25 cellular contexts compared by ENCODE assay signal in the genomic region with DNA sequence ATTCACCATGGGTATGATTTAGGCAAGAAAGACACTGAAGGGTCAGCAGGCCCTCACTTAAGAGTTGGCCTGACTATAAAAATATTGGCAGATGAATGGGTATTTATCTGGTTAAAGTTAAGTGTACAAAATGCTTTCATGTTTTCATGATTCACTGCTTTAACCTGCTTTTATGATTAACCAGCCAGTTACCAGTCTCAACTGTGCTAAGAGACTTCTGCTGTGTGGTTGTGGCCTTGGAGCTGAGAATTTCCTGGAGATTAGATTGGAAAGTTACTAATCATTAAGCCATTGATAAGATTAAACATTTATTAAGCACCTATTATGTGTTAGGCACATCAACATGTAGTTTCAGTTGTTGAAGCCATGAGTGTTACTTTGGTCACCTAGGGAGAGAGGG.
DNase-seq lines count a peak whose midpoint lies in the region; ATAC-seq, FAIRE-seq and TF ChIP-seq lines count a peak whose summit lies in the region.
"Had no signal": no experiment of that assay in that cellular context is flagged by ENCODE, and none has a peak within 500 bp of the region (broad histone marks: within the 10 kb centered on the region; RNA-seq: fewer than 3 reads in every experiment).

No MANE protein-coding gene starts in this region.

- peak overlapping the region; percentile 12 for H3K27ac Mint-ChIP-seq in Caco-2 (ENCODE audit: unreplicated experiment)
- H3K27ac Mint-ChIP-seq in activated T-cell treated with anti-CD3 and anti-CD28 coated beads, Interleukin-2, amount 50 U/mL, for 72 hours, result no peak overlapping the region
- H3K27ac Mint-ChIP-seq: activated CD4-positive, alpha-beta T cell treated with anti-CD3 and anti-CD28 coated beads, Interleukin-2, amount 10 ng/mL, durations not matched to agents 24 days and 14 days; stimulated activated naive CD8-positive, alpha-beta T cell treated with anti-CD3 and anti-CD28 coated beads, Interleukin-15, Interleukin-2, amounts not matched to agents 100 ng/mL and 50 ng/mL, for 24 hours had no signal

- H4K20me1 ChIP-seq in PC-3 (ENCODE audit: low read length) (peaks cover 13% of the 10 kb centered on the region; the same call in 1 of the 2 replicates), osteoblast (ENCODE audit: insufficient read depth, low read length) (peaks cover 4% of the 10 kb centered on the region)

- no peak overlapping the region for H3K4me3 Mint-ChIP-seq in Caco-2 (ENCODE audit: unreplicated experiment)
- H3K4me3 Mint-ChIP-seq in activated T-cell treated with anti-CD3 and anti-CD28 coated beads, Interleukin-2, amount 50 U/mL, for 72 hours, result no peak overlapping the region
- H3K4me3 Mint-ChIP-seq: activated CD4-positive, alpha-beta T cell treated with anti-CD3 and anti-CD28 coated beads, Interleukin-2, amount 10 ng/mL, durations not matched to agents 24 days and 14 days; stimulated activated naive CD8-positive, alpha-beta T cell treated with anti-CD3 and anti-CD28 coated beads, Interleukin-15, Interleukin-2, amounts not matched to agents 100 ng/mL and 50 ng/mL, for 24 hours had no signal

- no peaks in the 10 kb centered on the region for H3K36me3 ChIP-seq in Caco-2 (ENCODE audit: control insufficient read depth, insufficient read depth, low read length)
- no peaks in the 10 kb centered on the region for H3K36me3 ChIP-seq in PC-3 (ENCODE audit: low read depth, low read length)
- H3K36me3 ChIP-seq in kidney (ENCODE audit: control insufficient read depth in 1 of 2, insufficient read depth in 2 of 2, low read length in 2 of 2), result no peaks in the 10 kb centered on the region
- no peaks in the 10 kb centered on the region for H3K36me3 ChIP-seq in osteoblast (ENCODE audit: insufficient read depth, low read length)
- H3K36me3 ChIP-seq: neutrophil, Peyer's patch, SJCRH30, thoracic aorta, uterus, WERI-Rb-1 had no signal

- BruUV-seq in Caco-2 (replicated peaks; lab: Mats Ljungman, UMichigan) (no TSS peak), PC-3 (replicated peaks; lab: Mats Ljungman, UMichigan) (no TSS peak)

- TF ChIP-seq CTCF in Caco-2 (IDR thresholded peaks at IDR 0.05; ENCODE audit: insufficient read depth in 1 of 2, low read depth in 1 of 2, low read length in 1 of 2, severe bottlenecking in 1 of 2, unreplicated experiment in 1 of 2), result no peak
- TF ChIP-seq CTCF in PC-3 (conservative IDR thresholded peaks at IDR 0.05; ENCODE audit: low read depth, low read length), result no peak
- no peak for TF ChIP-seq CTCF in kidney (IDR thresholded peaks at IDR 0.05; ENCODE audit: borderline replicate concordance, extremely low read depth, insufficient read depth)
- no peak for TF ChIP-seq CTCF in osteoblast (IDR thresholded peaks at IDR 0.05; ENCODE audit: extremely low read depth, low read depth, low read length)

- peaks cover 10% of the 10 kb centered on the region for H3K9me3 Mint-ChIP-seq in Caco-2 (ENCODE audit: unreplicated experiment)
- H3K9me3 Mint-ChIP-seq in activated T-cell treated with anti-CD3 and anti-CD28 coated beads, Interleukin-2, amount 50 U/mL, for 72 hours, result no peaks in the 10 kb centered on the region
- H3K9me3 Mint-ChIP-seq: activated CD4-positive, alpha-beta T cell treated with anti-CD3 and anti-CD28 coated beads, Interleukin-2, amount 10 ng/mL, durations not matched to agents 24 days and 14 days; stimulated activated naive CD8-positive, alpha-beta T cell treated with anti-CD3 and anti-CD28 coated beads, Interleukin-15, Interleukin-2, amounts not matched to agents 100 ng/mL and 50 ng/mL, for 24 hours had no signal

- ATAC-seq in PC-3 (peak; percentile 39), HG03460 (IDR thresholded peaks at IDR 0.05; ENCODE audit: unreplicated experiment) (no peak), HG02798 (IDR thresholded peaks at IDR 0.05; ENCODE audit: poor library complexity, unreplicated experiment) (no peak)
- no peak for ATAC-seq in activated T-cell treated with anti-CD3 and anti-CD28 coated beads, Interleukin-2, amount 50 U/mL, for 72 hours (replicated peaks in 1 of 2)

- H3K27me3 ChIP-seq in Caco-2 (replicated peaks; ENCODE audit: control insufficient read depth, insufficient read depth, low read length) (no peaks in the 10 kb centered on the region), PC-3 (ENCODE audit: low read length) (no peaks in the 10 kb centered on the region), osteoblast (ENCODE audit: insufficient read depth, low read length) (no peaks in the 10 kb centered on the region)
- H3K27me3 ChIP-seq: neutrophil, Peyer's patch, SJCRH30, uterus had no signal

- DNase-seq in Caco-2 (no peak), PC-3 (peak; percentile 35), kidney (no peak), osteoblast (ENCODE audit: insufficient read length, low spot score, missing footprints) (peak; percentile 91)
- no peak for DNase-seq in activated T-cell treated with anti-CD3 and anti-CD28 coated beads, Interleukin-2, amount 50 U/mL, for 72 hours
- DNase-seq in activated T-cell treated with anti-CD3 and anti-CD28 coated beads, Interleukin-2, amount 50 U/mL, for 1 hour, result no peak
- DNase-seq: activated CD4-positive, alpha-beta T cell treated with anti-CD3 and anti-CD28 coated beads, Interleukin-2, amount 10 ng/mL, durations not matched to agents 24 days and 14 days; activated naive CD4-positive, alpha-beta T cell; activated T-cell treated with anti-CD3 and anti-CD28 coated beads, Interleukin-2, amount 50 U/mL, for 48 hours; cerebellar nuclear complex; DND-41; NCI-H1105 treated with DMSO at 0.1 percent for 48 hours; NCI-H1930; NCI-H526 treated with DMSO at 0.1 percent for 48 hours; Peyer's patch; SJCRH30; T1000; uterus; WERI-Rb-1 had no signal

- H3K36me3 Mint-ChIP-seq in Caco-2 (ENCODE audit: insufficient read depth, unreplicated experiment), result peaks cover 27% of the 10 kb centered on the region
- H3K36me3 Mint-ChIP-seq in activated T-cell treated with anti-CD3 and anti-CD28 coated beads, Interleukin-2, amount 50 U/mL, for 72 hours (ENCODE audit: insufficient read depth in 2 of 2), result no peaks in the 10 kb centered on the region

- intact Hi-C loops in Caco-2 (cut with micrococcal nuclease; ENCODE audit: unreplicated experiment), result loop anchor here (10.0 kb wide), 1 partner anchor 263 kb away; no protein-coding TSS in a partner anchor
- intact Hi-C loops in PC-3 (cut with micrococcal nuclease), result loop anchor here (5.0 kb wide), 1 partner anchor 260 kb away; no protein-coding TSS in a partner anchor
- intact Hi-C loops in kidney (cut with DNase I), result loop anchor here (10.0 kb wide), 1 partner anchor 583 kb away; no protein-coding TSS in a partner anchor

- H3K4me3 ChIP-seq in Caco-2 (ENCODE audit: low read depth, low read length) (no peak overlapping the region), PC-3 (ENCODE audit: low read length) (no peak overlapping the region), kidney (ENCODE audit: low read length in 2 of 2) (peak overlapping the region in 1 of 2 donors; percentile 42), osteoblast (ENCODE audit: insufficient read depth, low read length) (no peak overlapping the region)
- H3K4me3 ChIP-seq: Peyer's patch, SJCRH30, skin epidermis, thoracic aorta, uterus had no signal

- H2AFZ ChIP-seq in PC-3 (ENCODE audit: low read length) (no peak overlapping the region), osteoblast (ENCODE audit: low read length) (no peak overlapping the region)

- no peaks in the 10 kb centered on the region for H3K9me2 ChIP-seq in PC-3 (replicated peaks; ENCODE audit: low read length)

- CTCF ChIA-PET in Caco-2 (lab: Charles Lee), result no interaction called here
- CTCF ChIA-PET in PC-3 (lab: Charles Lee), result no interaction called here

- H3K4me2 ChIP-seq in PC-3 (ENCODE audit: low read length) (no peak overlapping the region), osteoblast (ENCODE audit: insufficient read depth, low read length) (no peak overlapping the region)

- peak; percentile 37 for FAIRE-seq in kidney (lab: Jason Lieb, UNC)

- H3K4me1 Mint-ChIP-seq in Caco-2 (ENCODE audit: low read depth, unreplicated experiment), result peaks cover 41% of the 10 kb centered on the region
- no peaks in the 10 kb centered on the region for H3K4me1 Mint-ChIP-seq in activated T-cell treated with anti-CD3 and anti-CD28 coated beads, Interleukin-2, amount 50 U/mL, for 72 hours (ENCODE audit: low read depth)
- H3K4me1 Mint-ChIP-seq: activated CD4-positive, alpha-beta T cell treated with anti-CD3 and anti-CD28 coated beads, Interleukin-2, amount 10 ng/mL, durations not matched to agents 24 days and 14 days had no signal

- H3K9ac ChIP-seq in PC-3 (ENCODE audit: low read length) (no peak overlapping the region), kidney (ENCODE audit: low read length in 2 of 2) (no peak overlapping the region)

- no peaks in the 10 kb centered on the region for H3K9me3 ChIP-seq in Caco-2
- H3K9me3 ChIP-seq in PC-3 (ENCODE audit: low read length), result no peaks in the 10 kb centered on the region
- H3K9me3 ChIP-seq in kidney (ENCODE audit: control insufficient read depth in 1 of 2, low read length in 2 of 2), result no peaks in the 10 kb centered on the region
- no peaks in the 10 kb centered on the region for H3K9me3 ChIP-seq in osteoblast (ENCODE audit: low read depth, low read length)
- H3K9me3 ChIP-seq: neutrophil, Peyer's patch, SJCRH30, thoracic aorta, uterus had no signal

- no peaks in the 10 kb centered on the region for H3K27me3 Mint-ChIP-seq in Caco-2 (ENCODE audit: insufficient read depth, unreplicated experiment)
- H3K27me3 Mint-ChIP-seq in activated T-cell treated with anti-CD3 and anti-CD28 coated beads, Interleukin-2, amount 50 U/mL, for 72 hours (ENCODE audit: low read depth), result peaks cover 6% of the 10 kb centered on the region
- H3K27me3 Mint-ChIP-seq: stimulated activated naive CD8-positive, alpha-beta T cell treated with anti-CD3 and anti-CD28 coated beads, Interleukin-15, Interleukin-2, amounts not matched to agents 100 ng/mL and 50 ng/mL, for 24 hours had no signal

- POLR2A ChIA-PET in Caco-2 (lab: Charles Lee) (no interaction called here), PC-3 (lab: Charles Lee; ENCODE audit: unreplicated experiment) (interaction anchor here (0.7 kb wide), 1 partner anchor 193 kb away, joined by 8 read pairs; no protein-coding TSS in a partner anchor)

- peaks cover 40% of the 10 kb centered on the region for H3K4me1 ChIP-seq in Caco-2
- H3K4me1 ChIP-seq in PC-3 (ENCODE audit: insufficient read depth, low read length), result peaks cover 19% of the 10 kb centered on the region
- H3K4me1 ChIP-seq in kidney (ENCODE audit: control insufficient read depth in 1 of 2, insufficient read depth in 1 of 2, low read depth in 1 of 2, low read length in 2 of 2), result peaks cover 6% of the 10 kb centered on the region in 2 donors
- H3K4me1 ChIP-seq in osteoblast (ENCODE audit: insufficient read depth, low read length), result peaks cover 40% of the 10 kb centered on the region
- H3K4me1 ChIP-seq: Peyer's patch, SJCRH30, uterus had no signal

- no peak overlapping the region for H3K27ac ChIP-seq in PC-3 (ENCODE audit: low read length)
- H3K27ac ChIP-seq in kidney (ENCODE audit: low read depth in 2 of 2, low read length in 2 of 2), result peak overlapping the region in 1 of 2 donors; percentile 48
- H3K27ac ChIP-seq in osteoblast (ENCODE audit: low read depth, low read length), result peak overlapping the region; percentile 12
- H3K27ac ChIP-seq: neutrophil, Peyer's patch, SJCRH30, skin epidermis, thoracic aorta, WERI-Rb-1 had no signal

- H3F3A ChIP-seq in PC-3 (ENCODE audit: low read length, unreplicated experiment), result no peaks in the 10 kb centered on the region

- peaks cover 26% of the 10 kb centered on the region for H3K79me2 ChIP-seq in PC-3 (ENCODE audit: low read length)
- H3K79me2 ChIP-seq in osteoblast (ENCODE audit: insufficient read depth, low read length), result peaks cover 87% of the 10 kb centered on the region

Comparison
In these comparisons a context has a peak if more than half of its experiments do, and no peak if none do; other contexts are left out.
1. DNase-seq: peak in PC-3 (single experiment) and osteoblast (single experiment); none in Caco-2 (0 of 2), kidney (single experiment), activated T-cell treated with anti-CD3 and anti-CD28 coated beads, Interleukin-2, amount 50 U/mL, for 72 hours (0 of 2) and activated T-cell treated with anti-CD3 and anti-CD28 coated beads, Interleukin-2, amount 50 U/mL, for 1 hour (single experiment).